17 cellular contexts compared by ENCODE assay signal in the genomic region with DNA sequence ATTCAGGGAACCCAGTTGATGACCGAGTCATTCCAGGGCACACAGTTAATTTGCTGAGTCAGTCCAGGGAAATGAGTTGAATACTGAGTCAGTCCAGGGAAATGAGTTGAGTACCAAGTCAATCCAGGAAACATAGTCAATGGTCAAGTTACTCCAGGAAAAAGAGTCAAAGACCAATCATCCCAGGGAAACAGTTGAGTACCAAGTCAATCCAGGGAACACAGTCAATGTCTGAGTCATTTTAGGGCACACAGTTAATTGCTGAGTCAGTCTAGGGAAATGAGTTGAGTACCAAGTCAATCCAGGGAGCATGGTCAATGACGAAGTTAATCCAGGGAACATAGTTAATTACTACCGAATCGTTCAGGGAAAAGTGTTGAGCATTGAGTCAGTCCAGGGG.
"Had no signal": no experiment of that assay in that cellular context is flagged by ENCODE, and none has a peak within 500 bp of the region (broad histone marks: within the 10 kb centered on the region; RNA-seq: fewer than 3 reads in every experiment).

No MANE protein-coding gene starts in this region.

- FAIRE-seq: colon, kidney had no signal

- DNase-seq: activated T-cell treated with anti-CD3 and anti-CD28 coated beads, Interleukin-2, amount 50 U/mL, for 24 hours; aorta; effector memory CD4-positive, alpha-beta T cell; kidney; lower lobe of right lung; naive B cell; occipital lobe; posterior cingulate gyrus; stimulated activated naive CD8-positive, alpha-beta T cell treated with anti-CD3 and anti-CD28 coated beads, Interleukin-15, amount 100 ng/mL, for 72 hours had no signal

- H3K27ac ChIP-seq: foreskin keratinocyte, lower lobe of right lung, tibial nerve had no signal

- H3K4me1 ChIP-seq: foreskin keratinocyte, lower lobe of right lung, tibial nerve had no signal

- H3K4me3 ChIP-seq: lower lobe of right lung, tibial nerve had no signal

- H3K27me3 ChIP-seq: foreskin keratinocyte, tibial nerve had no signal

- ATAC-seq: activated naive CD4-positive, alpha-beta T cell treated with anti-CD3 and anti-CD28 coated beads, Interleukin-2, amount 50 U/mL, for 72 hours; activated T-helper 17 cell treated with anti-CD3 and anti-CD28 coated beads, Interleukin-2, amount 50 U/mL, for 72 hours; foreskin keratinocyte; left lobe of liver; lower lobe of right lung; stimulated activated effector memory CD8-positive, alpha-beta T cell treated with anti-CD3 and anti-CD28 coated beads, Interleukin-12 subunit alpha, Interleukin-12 subunit beta, amount 100 ng/mL, for 72 hours; stimulated activated naive CD8-positive, alpha-beta T cell treated with anti-CD3 and anti-CD28 coated beads, Interleukin-15, amount 100 ng/mL, for 72 hours; WTC11 had no signal

- H3K9me3 ChIP-seq: lower lobe of right lung, tibial nerve had no signal

- H3K36me3 ChIP-seq: lower lobe of right lung, tibial nerve had no signal
